ENCODE assay signal across 8 cellular contexts in the genomic region with DNA sequence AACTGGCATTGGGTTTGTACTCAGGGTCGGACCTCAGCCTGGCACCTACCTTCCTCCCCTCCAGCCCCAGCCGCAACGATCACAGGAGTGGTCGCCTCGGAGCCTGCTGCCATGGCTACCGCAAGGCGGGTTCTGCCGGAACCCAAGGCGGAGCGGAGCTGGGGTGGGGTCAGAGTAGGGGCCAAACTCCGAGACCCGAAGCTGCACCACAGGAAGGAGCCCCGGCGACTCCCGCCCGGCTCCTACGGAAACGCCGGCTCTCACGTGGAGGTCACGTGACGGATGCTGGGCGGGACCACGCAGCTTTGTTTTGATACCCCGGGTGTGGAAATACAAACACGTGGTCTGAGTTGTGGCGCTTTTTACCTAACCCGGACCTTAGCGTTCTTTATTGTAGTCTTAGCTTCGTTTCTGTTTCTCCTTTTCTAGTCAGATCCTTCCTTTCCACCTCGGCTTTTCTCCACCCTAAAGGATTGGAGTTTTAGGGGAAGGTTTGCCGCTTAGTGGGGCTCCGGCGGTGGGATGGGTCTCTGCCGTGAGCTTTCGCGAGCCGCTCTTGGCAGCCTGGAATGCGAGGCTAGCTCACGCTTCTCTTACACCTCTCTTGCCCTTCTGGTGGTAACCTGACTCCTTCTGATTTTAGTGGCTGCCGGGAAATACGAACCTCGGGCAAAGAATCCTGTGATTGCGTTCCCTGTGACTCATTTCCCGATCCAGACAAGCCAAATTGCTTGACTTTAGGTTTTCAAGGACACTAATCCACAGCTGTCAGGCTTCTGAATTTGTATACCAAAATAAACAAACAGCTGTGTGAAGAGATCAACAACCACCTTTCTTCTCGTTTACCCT. TPM values are rescaled to one million over a fixed set of nuclear protein-coding genes. Genes with fewer than 3 reads are reported as not detected.
A peak's percentile ranks its signal among the peaks of the same experiment; 100 is the strongest.
DNase-seq lines count a peak whose midpoint lies in the region; ATAC-seq and TF ChIP-seq lines count a peak whose summit lies in the region.

A gene with protein sequence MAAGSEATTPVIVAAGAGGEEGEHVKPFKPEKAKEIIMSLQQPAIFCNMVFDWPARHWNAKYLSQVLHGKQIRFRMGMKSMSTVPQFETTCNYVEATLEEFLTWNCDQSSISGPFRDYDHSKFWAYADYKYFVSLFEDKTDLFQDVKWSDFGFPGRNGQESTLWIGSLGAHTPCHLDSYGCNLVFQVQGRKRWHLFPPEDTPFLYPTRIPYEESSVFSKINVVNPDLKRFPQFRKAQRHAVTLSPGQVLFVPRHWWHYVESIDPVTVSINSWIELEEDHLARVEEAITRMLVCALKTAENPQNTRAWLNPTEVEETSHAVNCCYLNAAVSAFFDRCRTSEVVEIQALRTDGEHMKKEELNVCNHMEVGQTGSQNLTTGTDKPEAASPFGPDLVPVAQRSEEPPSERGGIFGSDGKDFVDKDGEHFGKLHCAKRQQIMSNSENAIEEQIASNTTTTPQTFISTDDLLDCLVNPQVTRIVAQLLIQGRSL (minus strand): TSS at position 264 of the 849 bp plus-strand sequence. CDS start 151 bp downstream, at position 113.

- TF ChIP-seq CTCF in CD8-positive, alpha-beta T cell (IDR thresholded peaks at IDR 0.05) = no peak
- TF ChIP-seq CTCF in KMS-11 (conservative IDR thresholded peaks at IDR 0.05; ENCODE audit: low read depth, low read length) = no peak
- TF ChIP-seq CTCF in fibroblast of the aortic adventitia (IDR thresholded peaks at IDR 0.05; ENCODE audit: insufficient read depth, low read length) = no peak

- H3K9me3 ChIP-seq in CD8-positive, alpha-beta T cell (ENCODE audit: low read length) = no peaks in the 10 kb centered on the region
- no peaks in the 10 kb centered on the region for H3K9me3 ChIP-seq in neuron (ENCODE audit: low read length)

- peak; percentile 67 for ATAC-seq in CD8-positive, alpha-beta T cell
- peak; percentile 60 for ATAC-seq in GM21529 (IDR thresholded peaks at IDR 0.05; ENCODE audit: unreplicated experiment)
- ATAC-seq in activated T-cell treated with anti-CD3 and anti-CD28 coated beads, Interleukin-2, amount 50 U/mL, for 4 hours = peak; percentile 72

- peaks cover 5% of the 10 kb centered on the region for H3K36me3 Mint-ChIP-seq in CD8-positive, alpha-beta T cell
- H3K36me3 Mint-ChIP-seq in activated T-cell treated with anti-CD3 and anti-CD28 coated beads, Interleukin-2, amount 50 U/mL, for 4 hours (ENCODE audit: insufficient read depth) = no peaks in the 10 kb centered on the region

- peak within 1 kb of the TSS; percentile 81 for H3K4me3 ChIP-seq in CD8-positive, alpha-beta T cell (ENCODE audit: low read depth, low read length)
- H3K4me3 ChIP-seq in KMS-11 (IDR thresholded peaks at IDR 0.05; ENCODE audit: insufficient read depth, low read depth, low read length) (peak within 1 kb of the TSS; percentile 74), fibroblast of the aortic adventitia (ENCODE audit: low read depth, low read length) (peak within 1 kb of the TSS; percentile 95), neuron (ENCODE audit: low read length) (peak within 1 kb of the TSS; percentile 51)

- no peaks in the 10 kb centered on the region for H4K20me1 ChIP-seq in KMS-11 (ENCODE audit: insufficient read depth)

- CTCF ChIA-PET in CD8-positive, alpha-beta T cell (lab: Charles Lee) = interaction anchor here (0.6 to 0.9 kb wide), 3 partner anchors 39 to 236 kb away, joined by 3 read pairs; no protein-coding TSS in a partner anchor

- H3K27me3 ChIP-seq in CD8-positive, alpha-beta T cell (ENCODE audit: insufficient read depth, low read length) = no peaks in the 10 kb centered on the region
- H3K27me3 ChIP-seq in KMS-11 (ENCODE audit: insufficient read depth, low read depth) (no peaks in the 10 kb centered on the region), neuron (ENCODE audit: insufficient read depth, low read length) (no peaks in the 10 kb centered on the region)

- H3K4me3 Mint-ChIP-seq in CD8-positive, alpha-beta T cell = peak within 1 kb of the TSS; percentile 91
- peak within 1 kb of the TSS; percentile 86 for H3K4me3 Mint-ChIP-seq in activated T-cell treated with anti-CD3 and anti-CD28 coated beads, Interleukin-2, amount 50 U/mL, for 4 hours

- no peaks in the 10 kb centered on the region for H3K36me3 ChIP-seq in CD8-positive, alpha-beta T cell (ENCODE audit: insufficient read depth, low read length)
- no peaks in the 10 kb centered on the region for H3K36me3 ChIP-seq in KMS-11 (ENCODE audit: insufficient read depth)
- H3K36me3 ChIP-seq in neuron (ENCODE audit: insufficient read depth, low read length) = no peaks in the 10 kb centered on the region

- no peaks in the 10 kb centered on the region for H3K27me3 Mint-ChIP-seq in CD8-positive, alpha-beta T cell (ENCODE audit: low read depth)
- H3K27me3 Mint-ChIP-seq in activated T-cell treated with anti-CD3 and anti-CD28 coated beads, Interleukin-2, amount 50 U/mL, for 4 hours (ENCODE audit: low read depth) = no peaks in the 10 kb centered on the region

- peaks cover 7% of the 10 kb centered on the region; the same call in 1 of the 2 replicates for H3K79me2 ChIP-seq in KMS-11 (ENCODE audit: insufficient read depth, low read depth)

- H3K27ac ChIP-seq in CD8-positive, alpha-beta T cell (ENCODE audit: low read depth, low read length) = peak within 1 kb of the TSS; percentile 77
- peak within 1 kb of the TSS; percentile 51 for H3K27ac ChIP-seq in KMS-11
- H3K27ac ChIP-seq in substantia nigra (ENCODE audit: low read depth, low read length, poor library complexity, severe bottlenecking) = peak within 1 kb of the TSS; percentile 91

- no peak within 1 kb of the TSS for H3K27ac Mint-ChIP-seq in CD8-positive, alpha-beta T cell

- H3K9ac ChIP-seq in KMS-11 = peak within 1 kb of the TSS; percentile 65; the same call in 1 of the 2 replicates

- intact Hi-C loops in CD8-positive, alpha-beta T cell (cut with DNase I, micrococcal nuclease) = loop anchor here (1.0 to 10.0 kb wide), 17 partner anchors 113 to 1247 kb away; partner anchors contain the start of genes EAF2 (in 2 of the 2), GOLGB1 (in 2 of the 2), IQCB1 (in 2 of the 2) and MIX23 (in 2 of the 2)

- peak within 1 kb of the TSS; percentile 98 for H3K4me2 ChIP-seq in KMS-11

- peaks cover 38% of the 10 kb centered on the region for H3K4me1 Mint-ChIP-seq in CD8-positive, alpha-beta T cell (ENCODE audit: low read depth)
- H3K4me1 Mint-ChIP-seq in activated T-cell treated with anti-CD3 and anti-CD28 coated beads, Interleukin-2, amount 50 U/mL, for 4 hours (ENCODE audit: low read depth) = peaks cover 37% of the 10 kb centered on the region

- DNase-seq in CD8-positive, alpha-beta T cell = peak; percentile 72 to 94 (median 88)
- peak; percentile 85 for DNase-seq in activated T-cell treated with anti-CD3 and anti-CD28 coated beads, Interleukin-2, amount 50 U/mL, for 4 hours
- DNase-seq in fibroblast of the aortic adventitia (ENCODE audit: low read depth) = peak; percentile 90
- no peak for DNase-seq in substantia nigra (lab: John Stamatoyannopoulos, UW)
- no peak for DNase-seq in stimulated activated naive CD4-positive, alpha-beta T cell treated with Interleukin-2 at 50 U/mL for 16 hours (lab: John Stamatoyannopoulos, UW)

- POLR2A ChIA-PET in CD8-positive, alpha-beta T cell (lab: Charles Lee) = interaction anchor here (0.9 to 2.0 kb wide), 8 partner anchors 12 to 410 kb away, joined by 3 to 10 read pairs (median 4); partner anchors contain the start of genes FAM162A, KPNA1, MIX23 and PARP14

- peaks cover 28% of the 10 kb centered on the region for H3K4me1 ChIP-seq in CD8-positive, alpha-beta T cell (ENCODE audit: insufficient read depth, low read length)
- H3K4me1 ChIP-seq in KMS-11 (ENCODE audit: low read depth, poor library complexity, severe bottlenecking) (peaks cover 15% of the 10 kb centered on the region), neuron (ENCODE audit: insufficient read depth, low read length) (peaks cover 19% of the 10 kb centered on the region)

- H3K9me3 Mint-ChIP-seq in CD8-positive, alpha-beta T cell = no peaks in the 10 kb centered on the region
- H3K9me3 Mint-ChIP-seq in activated T-cell treated with anti-CD3 and anti-CD28 coated beads, Interleukin-2, amount 50 U/mL, for 4 hours = no peaks in the 10 kb centered on the region

- peak within 1 kb of the TSS; percentile 92 for H2AFZ ChIP-seq in KMS-11 (ENCODE audit: low read depth)
- H2AFZ ChIP-seq in neuron (ENCODE audit: low read depth, low read length) = peak within 1 kb of the TSS; percentile 33

RNA-seq across cellular contexts. Expression of the gene that starts here (rescaled TPM):
- 1 to 10 TPM; 8.7 to 9.3 TPM for total RNA-seq in CD8-positive, alpha-beta T cell
- total RNA-seq in activated T-cell treated with anti-CD3 and anti-CD28 coated beads, Interleukin-2, amount 50 U/mL, for 4 hours = 1 to 10 TPM; 7.6 to 8.8 (median 7.7) TPM
- 6.6 and 9.6 TPM in 2 replicates for total RNA-seq in fibroblast of the aortic adventitia (ENCODE audit: low replicate concordance)

Comparison
In these comparisons a context has a peak if more than half of its experiments do, and no peak if none do; other contexts are left out.
1. DNase-seq: peak in CD8-positive, alpha-beta T cell (7 of 7), activated T-cell treated with anti-CD3 and anti-CD28 coated beads, Interleukin-2, amount 50 U/mL, for 4 hours (single experiment) and fibroblast of the aortic adventitia (single experiment); none in substantia nigra (0 of 49) and stimulated activated naive CD4-positive, alpha-beta T cell treated with Interleukin-2 at 50 U/mL for 16 hours (single experiment).
2. Peak in every context shown above with its lines, with median percentiles within 50 percentile points of each other: ATAC-seq, H3K27ac ChIP-seq and H3K4me3 ChIP-seq.